ENCODE assay signal across 1 cellular context in the genomic region with DNA sequence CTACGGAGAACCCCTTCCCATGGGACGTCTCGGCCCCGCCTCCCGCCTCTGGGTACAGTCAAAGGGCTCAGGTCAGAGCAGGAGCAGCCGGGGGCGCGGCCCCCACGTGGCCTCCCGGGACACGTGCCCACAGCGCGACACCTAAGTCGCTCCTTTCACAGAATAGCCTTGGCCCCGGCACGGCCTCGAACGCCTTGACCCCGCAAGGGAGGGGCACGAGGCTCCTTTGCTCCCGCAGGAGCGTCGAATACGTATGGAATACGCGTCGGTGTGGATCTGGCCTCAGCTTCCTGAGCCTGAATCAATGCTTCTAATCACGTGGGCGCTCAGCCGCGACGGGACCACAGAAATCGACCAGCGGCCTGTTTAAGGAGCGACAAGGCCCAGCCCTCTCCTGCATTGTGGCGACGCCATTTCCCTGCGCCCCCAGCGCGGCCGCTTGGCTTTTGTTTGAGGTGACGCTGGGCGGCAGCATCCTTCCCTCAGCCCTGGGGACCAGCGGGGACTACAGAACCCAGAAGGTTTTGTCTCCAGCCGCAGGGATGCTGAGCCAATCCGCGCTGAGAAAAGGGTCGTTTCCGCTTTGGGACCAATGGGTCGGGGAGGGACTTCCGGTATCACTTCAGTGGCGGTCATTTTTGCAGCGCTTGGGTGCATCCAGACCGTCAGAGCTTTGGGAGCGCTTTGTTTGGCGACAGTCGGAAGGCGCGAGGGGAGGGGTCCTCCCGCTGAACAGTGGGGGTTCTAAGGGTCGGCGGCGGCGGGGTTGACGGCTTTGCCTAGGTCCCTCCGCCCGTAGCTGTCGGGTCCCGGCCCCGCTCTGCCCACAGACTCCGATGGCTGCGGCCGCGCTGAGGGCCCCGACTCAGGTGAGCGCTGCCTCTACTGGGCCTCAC.
TF ChIP-seq lines count a peak whose summit lies in the region.

Gene ZIK1 (plus strand): TSS at position 625 of the 896 bp plus-strand sequence. CDS start 212 bp downstream, at position 837.

TF ChIP-seq in HepG2, 621 proteins besides CTCF, POLR2A, EP300 and RAD21 (continued from another document and continues in another):
- TF ChIP-seq, protein P1, sequence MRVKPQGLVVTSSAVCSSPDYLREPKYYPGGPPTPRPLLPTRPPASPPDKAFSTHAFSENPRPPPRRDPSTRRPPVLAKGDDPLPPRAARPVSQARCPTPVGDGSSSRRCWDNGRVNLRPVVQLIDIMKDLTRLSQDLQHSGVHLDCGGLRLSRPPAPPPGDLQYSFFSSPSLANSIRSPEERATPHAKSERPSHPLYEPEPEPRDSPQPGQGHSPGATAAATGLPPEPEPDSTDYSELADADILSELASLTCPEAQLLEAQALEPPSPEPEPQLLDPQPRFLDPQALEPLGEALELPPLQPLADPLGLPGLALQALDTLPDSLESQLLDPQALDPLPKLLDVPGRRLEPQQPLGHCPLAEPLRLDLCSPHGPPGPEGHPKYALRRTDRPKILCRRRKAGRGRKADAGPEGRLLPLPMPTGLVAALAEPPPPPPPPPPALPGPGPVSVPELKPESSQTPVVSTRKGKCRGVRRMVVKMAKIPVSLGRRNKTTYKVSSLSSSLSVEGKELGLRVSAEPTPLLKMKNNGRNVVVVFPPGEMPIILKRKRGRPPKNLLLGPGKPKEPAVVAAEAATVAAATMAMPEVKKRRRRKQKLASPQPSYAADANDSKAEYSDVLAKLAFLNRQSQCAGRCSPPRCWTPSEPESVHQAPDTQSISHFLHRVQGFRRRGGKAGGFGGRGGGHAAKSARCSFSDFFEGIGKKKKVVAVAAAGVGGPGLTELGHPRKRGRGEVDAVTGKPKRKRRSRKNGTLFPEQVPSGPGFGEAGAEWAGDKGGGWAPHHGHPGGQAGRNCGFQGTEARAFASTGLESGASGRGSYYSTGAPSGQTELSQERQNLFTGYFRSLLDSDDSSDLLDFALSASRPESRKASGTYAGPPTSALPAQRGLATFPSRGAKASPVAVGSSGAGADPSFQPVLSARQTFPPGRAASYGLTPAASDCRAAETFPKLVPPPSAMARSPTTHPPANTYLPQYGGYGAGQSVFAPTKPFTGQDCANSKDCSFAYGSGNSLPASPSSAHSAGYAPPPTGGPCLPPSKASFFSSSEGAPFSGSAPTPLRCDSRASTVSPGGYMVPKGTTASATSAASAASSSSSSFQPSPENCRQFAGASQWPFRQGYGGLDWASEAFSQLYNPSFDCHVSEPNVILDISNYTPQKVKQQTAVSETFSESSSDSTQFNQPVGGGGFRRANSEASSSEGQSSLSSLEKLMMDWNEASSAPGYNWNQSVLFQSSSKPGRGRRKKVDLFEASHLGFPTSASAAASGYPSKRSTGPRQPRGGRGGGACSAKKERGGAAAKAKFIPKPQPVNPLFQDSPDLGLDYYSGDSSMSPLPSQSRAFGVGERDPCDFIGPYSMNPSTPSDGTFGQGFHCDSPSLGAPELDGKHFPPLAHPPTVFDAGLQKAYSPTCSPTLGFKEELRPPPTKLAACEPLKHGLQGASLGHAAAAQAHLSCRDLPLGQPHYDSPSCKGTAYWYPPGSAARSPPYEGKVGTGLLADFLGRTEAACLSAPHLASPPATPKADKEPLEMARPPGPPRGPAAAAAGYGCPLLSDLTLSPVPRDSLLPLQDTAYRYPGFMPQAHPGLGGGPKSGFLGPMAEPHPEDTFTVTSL (CRISPR knock-in tag; IDR thresholded peaks at IDR 0.05; ENCODE audit: borderline replicate concordance) = no peak
- TF ChIP-seq, protein P2, sequence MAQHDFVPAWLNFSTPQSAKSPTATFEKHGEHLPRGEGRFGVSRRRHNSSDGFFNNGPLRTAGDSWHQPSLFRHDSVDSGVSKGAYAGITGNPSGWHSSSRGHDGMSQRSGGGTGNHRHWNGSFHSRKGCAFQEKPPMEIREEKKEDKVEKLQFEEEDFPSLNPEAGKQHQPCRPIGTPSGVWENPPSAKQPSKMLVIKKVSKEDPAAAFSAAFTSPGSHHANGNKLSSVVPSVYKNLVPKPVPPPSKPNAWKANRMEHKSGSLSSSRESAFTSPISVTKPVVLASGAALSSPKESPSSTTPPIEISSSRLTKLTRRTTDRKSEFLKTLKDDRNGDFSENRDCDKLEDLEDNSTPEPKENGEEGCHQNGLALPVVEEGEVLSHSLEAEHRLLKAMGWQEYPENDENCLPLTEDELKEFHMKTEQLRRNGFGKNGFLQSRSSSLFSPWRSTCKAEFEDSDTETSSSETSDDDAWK (CRISPR knock-in tag; IDR thresholded peaks at IDR 0.05) = no peak
- TF ChIP-seq, protein P3, sequence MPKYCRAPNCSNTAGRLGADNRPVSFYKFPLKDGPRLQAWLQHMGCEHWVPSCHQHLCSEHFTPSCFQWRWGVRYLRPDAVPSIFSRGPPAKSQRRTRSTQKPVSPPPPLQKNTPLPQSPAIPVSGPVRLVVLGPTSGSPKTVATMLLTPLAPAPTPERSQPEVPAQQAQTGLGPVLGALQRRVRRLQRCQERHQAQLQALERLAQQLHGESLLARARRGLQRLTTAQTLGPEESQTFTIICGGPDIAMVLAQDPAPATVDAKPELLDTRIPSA (CRISPR knock-in tag; IDR thresholded peaks at IDR 0.05; ENCODE audit: borderline replicate concordance) = no peak
- TF ChIP-seq ZNF264 (CRISPR knock-in tag; IDR thresholded peaks at IDR 0.05) (no peak), ZNF879 (CRISPR knock-in tag; IDR thresholded peaks at IDR 0.05) (no peak), ZNF383 (CRISPR knock-in tag; IDR thresholded peaks at IDR 0.05; ENCODE audit: borderline replicate concordance) (no peak), KDM1A (CRISPR knock-in tag; IDR thresholded peaks at IDR 0.05) (no peak), GATA4 (IDR thresholded peaks at IDR 0.05; ENCODE audit: borderline replicate concordance, low read depth) (no peak), ETV5 (CRISPR knock-in tag; IDR thresholded peaks at IDR 0.05; ENCODE audit: borderline replicate concordance) (no peak), GABPA (IDR thresholded peaks at IDR 0.05; ENCODE audit: low read depth, low read length) (peak; percentile 92), GABPA (CRISPR knock-in tag; IDR thresholded peaks at IDR 0.05; ENCODE audit: low read depth) (peak; percentile 96), ZBTB43 (CRISPR knock-in tag; conservative IDR thresholded peaks at IDR 0.05) (no peak), MZF1 (CRISPR knock-in tag; IDR thresholded peaks at IDR 0.05; ENCODE audit: borderline replicate concordance) (no peak), HOXA9 (CRISPR knock-in tag; IDR thresholded peaks at IDR 0.05; ENCODE audit: borderline replicate concordance) (no peak), ZSCAN31 (CRISPR knock-in tag; IDR thresholded peaks at IDR 0.05; ENCODE audit: low read depth) (no peak), HNRNPUL1 (IDR thresholded peaks at IDR 0.05; ENCODE audit: low read depth, low read length) (no peak), RNF219 (CRISPR knock-in tag; IDR thresholded peaks at IDR 0.05) (no peak), SRSF4 (IDR thresholded peaks at IDR 0.05; ENCODE audit: low read depth, low read length, poor library complexity, severe bottlenecking) (no peak), KDM5B (CRISPR knock-in tag; IDR thresholded peaks at IDR 0.05; ENCODE audit: borderline replicate concordance) (0 out of 2 replicates have a peak, but pooled peaks have one; percentile 22), SATB2 (CRISPR knock-in tag; IDR thresholded peaks at IDR 0.05) (no peak), FOXO1 (CRISPR knock-in tag; IDR thresholded peaks at IDR 0.05) (no peak), FOSL2 (CRISPR knock-in tag; IDR thresholded peaks at IDR 0.05) (no peak), BRCA1 (CRISPR knock-in tag; IDR thresholded peaks at IDR 0.05) (no peak), ZNF136 (CRISPR knock-in tag; IDR thresholded peaks at IDR 0.05; ENCODE audit: low read depth) (no peak), ZBTB20 (CRISPR knock-in tag; IDR thresholded peaks at IDR 0.05; ENCODE audit: borderline replicate concordance, low read depth) (no peak), FLYWCH1 (CRISPR knock-in tag; IDR thresholded peaks at IDR 0.05) (no peak), ZNF468 (CRISPR knock-in tag; IDR thresholded peaks at IDR 0.05) (no peak), REL (CRISPR knock-in tag; conservative IDR thresholded peaks at IDR 0.05) (no peak), GLI4 (CRISPR knock-in tag; IDR thresholded peaks at IDR 0.05; ENCODE audit: borderline replicate concordance) (0 out of 2 replicates have a peak, but pooled peaks have one; percentile 48), ZNF572 (CRISPR knock-in tag; IDR thresholded peaks at IDR 0.05) (no peak), ZNF878 (CRISPR knock-in tag; IDR thresholded peaks at IDR 0.05) (no peak), KLF13 (CRISPR knock-in tag; IDR thresholded peaks at IDR 0.05) (no peak)
- TF ChIP-seq, protein P4, sequence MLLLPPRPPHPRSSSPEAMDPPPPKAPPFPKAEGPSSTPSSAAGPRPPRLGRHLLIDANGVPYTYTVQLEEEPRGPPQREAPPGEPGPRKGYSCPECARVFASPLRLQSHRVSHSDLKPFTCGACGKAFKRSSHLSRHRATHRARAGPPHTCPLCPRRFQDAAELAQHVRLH (CRISPR knock-in tag; IDR thresholded peaks at IDR 0.05; ENCODE audit: borderline replicate concordance, low read depth) = no peak
- TF ChIP-seq, protein P5, sequence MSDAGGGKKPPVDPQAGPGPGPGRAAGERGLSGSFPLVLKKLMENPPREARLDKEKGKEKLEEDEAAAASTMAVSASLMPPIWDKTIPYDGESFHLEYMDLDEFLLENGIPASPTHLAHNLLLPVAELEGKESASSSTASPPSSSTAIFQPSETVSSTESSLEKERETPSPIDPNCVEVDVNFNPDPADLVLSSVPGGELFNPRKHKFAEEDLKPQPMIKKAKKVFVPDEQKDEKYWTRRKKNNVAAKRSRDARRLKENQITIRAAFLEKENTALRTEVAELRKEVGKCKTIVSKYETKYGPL (CRISPR knock-in tag; IDR thresholded peaks at IDR 0.05) = no peak
- TF ChIP-seq, protein P6, sequence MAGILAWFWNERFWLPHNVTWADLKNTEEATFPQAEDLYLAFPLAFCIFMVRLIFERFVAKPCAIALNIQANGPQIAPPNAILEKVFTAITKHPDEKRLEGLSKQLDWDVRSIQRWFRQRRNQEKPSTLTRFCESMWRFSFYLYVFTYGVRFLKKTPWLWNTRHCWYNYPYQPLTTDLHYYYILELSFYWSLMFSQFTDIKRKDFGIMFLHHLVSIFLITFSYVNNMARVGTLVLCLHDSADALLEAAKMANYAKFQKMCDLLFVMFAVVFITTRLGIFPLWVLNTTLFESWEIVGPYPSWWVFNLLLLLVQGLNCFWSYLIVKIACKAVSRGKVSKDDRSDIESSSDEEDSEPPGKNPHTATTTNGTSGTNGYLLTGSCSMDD (CRISPR knock-in tag; IDR thresholded peaks at IDR 0.05) = no peak
- TF ChIP-seq, protein P7, sequence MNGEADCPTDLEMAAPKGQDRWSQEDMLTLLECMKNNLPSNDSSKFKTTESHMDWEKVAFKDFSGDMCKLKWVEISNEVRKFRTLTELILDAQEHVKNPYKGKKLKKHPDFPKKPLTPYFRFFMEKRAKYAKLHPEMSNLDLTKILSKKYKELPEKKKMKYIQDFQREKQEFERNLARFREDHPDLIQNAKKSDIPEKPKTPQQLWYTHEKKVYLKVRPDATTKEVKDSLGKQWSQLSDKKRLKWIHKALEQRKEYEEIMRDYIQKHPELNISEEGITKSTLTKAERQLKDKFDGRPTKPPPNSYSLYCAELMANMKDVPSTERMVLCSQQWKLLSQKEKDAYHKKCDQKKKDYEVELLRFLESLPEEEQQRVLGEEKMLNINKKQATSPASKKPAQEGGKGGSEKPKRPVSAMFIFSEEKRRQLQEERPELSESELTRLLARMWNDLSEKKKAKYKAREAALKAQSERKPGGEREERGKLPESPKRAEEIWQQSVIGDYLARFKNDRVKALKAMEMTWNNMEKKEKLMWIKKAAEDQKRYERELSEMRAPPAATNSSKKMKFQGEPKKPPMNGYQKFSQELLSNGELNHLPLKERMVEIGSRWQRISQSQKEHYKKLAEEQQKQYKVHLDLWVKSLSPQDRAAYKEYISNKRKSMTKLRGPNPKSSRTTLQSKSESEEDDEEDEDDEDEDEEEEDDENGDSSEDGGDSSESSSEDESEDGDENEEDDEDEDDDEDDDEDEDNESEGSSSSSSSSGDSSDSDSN (CRISPR knock-in tag; IDR thresholded peaks at IDR 0.05) = no peak
- TF ChIP-seq, protein P8, sequence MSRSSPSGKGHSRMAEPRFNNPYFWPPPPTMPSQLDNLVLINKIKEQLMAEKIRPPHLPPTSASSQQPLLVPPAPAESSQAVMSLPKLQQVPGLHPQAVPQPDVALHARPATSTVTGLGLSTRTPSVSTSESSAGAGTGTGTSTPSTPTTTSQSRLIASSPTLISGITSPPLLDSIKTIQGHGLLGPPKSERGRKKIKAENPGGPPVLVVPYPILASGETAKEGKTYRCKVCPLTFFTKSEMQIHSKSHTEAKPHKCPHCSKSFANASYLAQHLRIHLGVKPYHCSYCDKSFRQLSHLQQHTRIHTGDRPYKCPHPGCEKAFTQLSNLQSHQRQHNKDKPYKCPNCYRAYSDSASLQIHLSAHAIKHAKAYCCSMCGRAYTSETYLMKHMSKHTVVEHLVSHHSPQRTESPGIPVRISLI (CRISPR knock-in tag; IDR thresholded peaks at IDR 0.05; ENCODE audit: borderline replicate concordance) = no peak
